ENCODE assay signal across 1 cellular context in the genomic region with DNA sequence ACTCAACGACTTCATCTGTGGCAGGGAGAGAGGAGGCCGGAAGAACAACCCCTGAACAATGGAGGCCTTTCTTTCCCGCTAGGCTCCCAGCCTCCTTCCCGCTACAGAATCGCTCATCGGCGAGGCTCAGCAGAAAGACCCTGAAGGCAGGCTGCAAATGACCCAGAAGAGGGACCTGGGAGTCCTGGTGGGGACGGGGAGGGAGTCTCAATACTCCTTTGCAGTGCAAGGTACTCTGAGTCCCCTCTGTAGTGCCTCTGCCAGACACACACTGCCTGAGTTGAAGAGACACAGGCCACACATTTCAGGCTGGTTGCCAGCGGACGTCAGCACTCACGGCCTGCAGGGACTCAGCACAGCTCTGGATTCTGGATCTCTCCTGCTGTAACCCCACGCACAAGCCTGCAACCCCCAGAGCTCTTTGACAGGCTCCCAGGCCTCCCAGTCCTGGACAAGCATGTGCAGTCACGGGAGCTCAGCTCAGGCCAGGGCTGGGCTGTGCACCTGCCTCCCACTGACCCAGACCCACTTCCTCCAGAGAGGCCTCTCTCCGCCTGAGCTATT.
TF ChIP-seq lines count a peak whose summit lies in the region.

No MANE protein-coding gene starts in this region.

TF ChIP-seq in HepG2, 621 proteins besides CTCF, POLR2A, EP300 and RAD21 (continued from another document and continues in another):
- TF ChIP-seq, protein P1, sequence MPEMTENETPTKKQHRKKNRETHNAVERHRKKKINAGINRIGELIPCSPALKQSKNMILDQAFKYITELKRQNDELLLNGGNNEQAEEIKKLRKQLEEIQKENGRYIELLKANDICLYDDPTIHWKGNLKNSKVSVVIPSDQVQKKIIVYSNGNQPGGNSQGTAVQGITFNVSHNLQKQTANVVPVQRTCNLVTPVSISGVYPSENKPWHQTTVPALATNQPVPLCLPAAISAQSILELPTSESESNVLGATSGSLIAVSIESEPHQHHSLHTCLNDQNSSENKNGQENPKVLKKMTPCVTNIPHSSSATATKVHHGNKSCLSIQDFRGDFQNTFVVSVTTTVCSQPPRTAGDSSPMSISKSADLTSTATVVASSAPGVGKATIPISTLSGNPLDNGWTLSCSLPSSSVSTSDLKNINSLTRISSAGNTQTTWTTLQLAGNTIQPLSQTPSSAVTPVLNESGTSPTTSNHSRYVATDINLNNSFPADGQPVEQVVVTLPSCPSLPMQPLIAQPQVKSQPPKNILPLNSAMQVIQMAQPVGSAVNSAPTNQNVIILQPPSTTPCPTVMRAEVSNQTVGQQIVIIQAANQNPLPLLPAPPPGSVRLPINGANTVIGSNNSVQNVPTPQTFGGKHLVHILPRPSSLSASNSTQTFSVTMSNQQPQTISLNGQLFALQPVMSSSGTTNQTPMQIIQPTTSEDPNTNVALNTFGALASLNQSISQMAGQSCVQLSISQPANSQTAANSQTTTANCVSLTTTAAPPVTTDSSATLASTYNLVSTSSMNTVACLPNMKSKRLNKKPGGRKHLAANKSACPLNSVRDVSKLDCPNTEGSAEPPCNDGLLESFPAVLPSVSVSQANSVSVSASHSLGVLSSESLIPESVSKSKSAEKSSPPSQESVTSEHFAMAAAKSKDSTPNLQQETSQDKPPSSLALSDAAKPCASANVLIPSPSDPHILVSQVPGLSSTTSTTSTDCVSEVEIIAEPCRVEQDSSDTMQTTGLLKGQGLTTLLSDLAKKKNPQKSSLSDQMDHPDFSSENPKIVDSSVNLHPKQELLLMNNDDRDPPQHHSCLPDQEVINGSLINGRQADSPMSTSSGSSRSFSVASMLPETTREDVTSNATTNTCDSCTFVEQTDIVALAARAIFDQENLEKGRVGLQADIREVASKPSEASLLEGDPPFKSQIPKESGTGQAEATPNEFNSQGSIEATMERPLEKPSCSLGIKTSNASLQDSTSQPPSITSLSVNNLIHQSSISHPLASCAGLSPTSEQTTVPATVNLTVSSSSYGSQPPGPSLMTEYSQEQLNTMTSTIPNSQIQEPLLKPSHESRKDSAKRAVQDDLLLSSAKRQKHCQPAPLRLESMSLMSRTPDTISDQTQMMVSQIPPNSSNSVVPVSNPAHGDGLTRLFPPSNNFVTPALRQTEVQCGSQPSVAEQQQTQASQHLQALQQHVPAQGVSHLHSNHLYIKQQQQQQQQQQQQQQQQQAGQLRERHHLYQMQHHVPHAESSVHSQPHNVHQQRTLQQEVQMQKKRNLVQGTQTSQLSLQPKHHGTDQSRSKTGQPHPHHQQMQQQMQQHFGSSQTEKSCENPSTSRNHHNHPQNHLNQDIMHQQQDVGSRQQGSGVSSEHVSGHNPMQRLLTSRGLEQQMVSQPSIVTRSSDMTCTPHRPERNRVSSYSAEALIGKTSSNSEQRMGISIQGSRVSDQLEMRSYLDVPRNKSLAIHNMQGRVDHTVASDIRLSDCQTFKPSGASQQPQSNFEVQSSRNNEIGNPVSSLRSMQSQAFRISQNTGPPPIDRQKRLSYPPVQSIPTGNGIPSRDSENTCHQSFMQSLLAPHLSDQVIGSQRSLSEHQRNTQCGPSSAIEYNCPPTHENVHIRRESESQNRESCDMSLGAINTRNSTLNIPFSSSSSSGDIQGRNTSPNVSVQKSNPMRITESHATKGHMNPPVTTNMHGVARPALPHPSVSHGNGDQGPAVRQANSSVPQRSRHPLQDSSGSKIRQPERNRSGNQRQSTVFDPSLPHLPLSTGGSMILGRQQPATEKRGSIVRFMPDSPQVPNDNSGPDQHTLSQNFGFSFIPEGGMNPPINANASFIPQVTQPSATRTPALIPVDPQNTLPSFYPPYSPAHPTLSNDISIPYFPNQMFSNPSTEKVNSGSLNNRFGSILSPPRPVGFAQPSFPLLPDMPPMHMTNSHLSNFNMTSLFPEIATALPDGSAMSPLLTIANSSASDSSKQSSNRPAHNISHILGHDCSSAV (CRISPR knock-in tag; IDR thresholded peaks at IDR 0.05; ENCODE audit: borderline replicate concordance): no peak
- TF ChIP-seq, protein P2, sequence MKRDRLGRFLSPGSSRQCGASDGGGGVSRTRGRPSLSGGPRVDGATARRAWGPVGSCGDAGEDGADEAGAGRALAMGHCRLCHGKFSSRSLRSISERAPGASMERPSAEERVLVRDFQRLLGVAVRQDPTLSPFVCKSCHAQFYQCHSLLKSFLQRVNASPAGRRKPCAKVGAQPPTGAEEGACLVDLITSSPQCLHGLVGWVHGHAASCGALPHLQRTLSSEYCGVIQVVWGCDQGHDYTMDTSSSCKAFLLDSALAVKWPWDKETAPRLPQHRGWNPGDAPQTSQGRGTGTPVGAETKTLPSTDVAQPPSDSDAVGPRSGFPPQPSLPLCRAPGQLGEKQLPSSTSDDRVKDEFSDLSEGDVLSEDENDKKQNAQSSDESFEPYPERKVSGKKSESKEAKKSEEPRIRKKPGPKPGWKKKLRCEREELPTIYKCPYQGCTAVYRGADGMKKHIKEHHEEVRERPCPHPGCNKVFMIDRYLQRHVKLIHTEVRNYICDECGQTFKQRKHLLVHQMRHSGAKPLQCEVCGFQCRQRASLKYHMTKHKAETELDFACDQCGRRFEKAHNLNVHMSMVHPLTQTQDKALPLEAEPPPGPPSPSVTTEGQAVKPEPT (CRISPR knock-in tag; IDR thresholded peaks at IDR 0.05; ENCODE audit: low read depth): no peak
- TF ChIP-seq, protein P3, sequence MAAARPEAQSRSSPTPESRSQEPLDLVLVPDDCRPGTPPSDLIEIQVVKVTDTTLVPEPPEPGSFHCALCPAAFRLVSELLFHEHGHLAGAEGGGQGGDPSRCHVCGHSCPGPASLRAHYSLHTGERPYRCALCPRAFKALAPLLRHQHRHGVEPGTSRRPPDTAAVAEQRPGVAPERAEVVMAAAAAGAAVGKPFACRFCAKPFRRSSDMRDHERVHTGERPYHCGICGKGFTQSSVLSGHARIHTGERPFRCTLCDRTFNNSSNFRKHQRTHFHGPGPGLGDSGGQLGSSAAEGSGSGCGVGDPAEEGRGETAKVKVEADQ (CRISPR knock-in tag; IDR thresholded peaks at IDR 0.05; ENCODE audit: borderline replicate concordance): no peak
- TF ChIP-seq, protein P4, sequence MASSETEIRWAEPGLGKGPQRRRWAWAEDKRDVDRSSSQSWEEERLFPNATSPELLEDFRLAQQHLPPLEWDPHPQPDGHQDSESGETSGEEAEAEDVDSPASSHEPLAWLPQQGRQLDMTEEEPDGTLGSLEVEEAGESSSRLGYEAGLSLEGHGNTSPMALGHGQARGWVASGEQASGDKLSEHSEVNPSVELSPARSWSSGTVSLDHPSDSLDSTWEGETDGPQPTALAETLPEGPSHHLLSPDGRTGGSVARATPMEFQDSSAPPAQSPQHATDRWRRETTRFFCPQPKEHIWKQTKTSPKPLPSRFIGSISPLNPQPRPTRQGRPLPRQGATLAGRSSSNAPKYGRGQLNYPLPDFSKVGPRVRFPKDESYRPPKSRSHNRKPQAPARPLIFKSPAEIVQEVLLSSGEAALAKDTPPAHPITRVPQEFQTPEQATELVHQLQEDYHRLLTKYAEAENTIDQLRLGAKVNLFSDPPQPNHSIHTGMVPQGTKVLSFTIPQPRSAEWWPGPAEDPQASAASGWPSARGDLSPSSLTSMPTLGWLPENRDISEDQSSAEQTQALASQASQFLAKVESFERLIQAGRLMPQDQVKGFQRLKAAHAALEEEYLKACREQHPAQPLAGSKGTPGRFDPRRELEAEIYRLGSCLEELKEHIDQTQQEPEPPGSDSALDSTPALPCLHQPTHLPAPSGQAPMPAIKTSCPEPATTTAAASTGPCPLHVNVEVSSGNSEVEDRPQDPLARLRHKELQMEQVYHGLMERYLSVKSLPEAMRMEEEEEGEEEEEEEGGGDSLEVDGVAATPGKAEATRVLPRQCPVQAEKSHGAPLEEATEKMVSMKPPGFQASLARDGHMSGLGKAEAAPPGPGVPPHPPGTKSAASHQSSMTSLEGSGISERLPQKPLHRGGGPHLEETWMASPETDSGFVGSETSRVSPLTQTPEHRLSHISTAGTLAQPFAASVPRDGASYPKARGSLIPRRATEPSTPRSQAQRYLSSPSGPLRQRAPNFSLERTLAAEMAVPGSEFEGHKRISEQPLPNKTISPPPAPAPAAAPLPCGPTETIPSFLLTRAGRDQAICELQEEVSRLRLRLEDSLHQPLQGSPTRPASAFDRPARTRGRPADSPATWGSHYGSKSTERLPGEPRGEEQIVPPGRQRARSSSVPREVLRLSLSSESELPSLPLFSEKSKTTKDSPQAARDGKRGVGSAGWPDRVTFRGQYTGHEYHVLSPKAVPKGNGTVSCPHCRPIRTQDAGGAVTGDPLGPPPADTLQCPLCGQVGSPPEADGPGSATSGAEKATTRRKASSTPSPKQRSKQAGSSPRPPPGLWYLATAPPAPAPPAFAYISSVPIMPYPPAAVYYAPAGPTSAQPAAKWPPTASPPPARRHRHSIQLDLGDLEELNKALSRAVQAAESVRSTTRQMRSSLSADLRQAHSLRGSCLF (CRISPR knock-in tag; IDR thresholded peaks at IDR 0.05; ENCODE audit: borderline replicate concordance): no peak
- no peak for TF ChIP-seq SOX5 (CRISPR knock-in tag; IDR thresholded peaks at IDR 0.05; ENCODE audit: borderline replicate concordance)
- TF ChIP-seq MED13 (CRISPR knock-in tag; IDR thresholded peaks at IDR 0.05): no peak
- TF ChIP-seq ZZZ3 (CRISPR knock-in tag; IDR thresholded peaks at IDR 0.05; ENCODE audit: borderline replicate concordance): no peak
- TF ChIP-seq BORCS8-MEF2B (CRISPR knock-in tag; IDR thresholded peaks at IDR 0.05): no peak
- no peak for TF ChIP-seq PRPF4 (IDR thresholded peaks at IDR 0.05; ENCODE audit: low read depth, low read length, poor library complexity, severe bottlenecking)
- TF ChIP-seq, protein P5, sequence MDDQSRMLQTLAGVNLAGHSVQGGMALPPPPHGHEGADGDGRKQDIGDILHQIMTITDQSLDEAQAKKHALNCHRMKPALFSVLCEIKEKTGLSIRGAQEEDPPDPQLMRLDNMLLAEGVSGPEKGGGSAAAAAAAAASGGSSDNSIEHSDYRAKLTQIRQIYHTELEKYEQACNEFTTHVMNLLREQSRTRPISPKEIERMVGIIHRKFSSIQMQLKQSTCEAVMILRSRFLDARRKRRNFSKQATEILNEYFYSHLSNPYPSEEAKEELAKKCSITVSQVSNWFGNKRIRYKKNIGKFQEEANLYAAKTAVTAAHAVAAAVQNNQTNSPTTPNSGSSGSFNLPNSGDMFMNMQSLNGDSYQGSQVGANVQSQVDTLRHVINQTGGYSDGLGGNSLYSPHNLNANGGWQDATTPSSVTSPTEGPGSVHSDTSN (CRISPR knock-in tag; IDR thresholded peaks at IDR 0.05; ENCODE audit: borderline replicate concordance): no peak
- TF ChIP-seq, protein P6, sequence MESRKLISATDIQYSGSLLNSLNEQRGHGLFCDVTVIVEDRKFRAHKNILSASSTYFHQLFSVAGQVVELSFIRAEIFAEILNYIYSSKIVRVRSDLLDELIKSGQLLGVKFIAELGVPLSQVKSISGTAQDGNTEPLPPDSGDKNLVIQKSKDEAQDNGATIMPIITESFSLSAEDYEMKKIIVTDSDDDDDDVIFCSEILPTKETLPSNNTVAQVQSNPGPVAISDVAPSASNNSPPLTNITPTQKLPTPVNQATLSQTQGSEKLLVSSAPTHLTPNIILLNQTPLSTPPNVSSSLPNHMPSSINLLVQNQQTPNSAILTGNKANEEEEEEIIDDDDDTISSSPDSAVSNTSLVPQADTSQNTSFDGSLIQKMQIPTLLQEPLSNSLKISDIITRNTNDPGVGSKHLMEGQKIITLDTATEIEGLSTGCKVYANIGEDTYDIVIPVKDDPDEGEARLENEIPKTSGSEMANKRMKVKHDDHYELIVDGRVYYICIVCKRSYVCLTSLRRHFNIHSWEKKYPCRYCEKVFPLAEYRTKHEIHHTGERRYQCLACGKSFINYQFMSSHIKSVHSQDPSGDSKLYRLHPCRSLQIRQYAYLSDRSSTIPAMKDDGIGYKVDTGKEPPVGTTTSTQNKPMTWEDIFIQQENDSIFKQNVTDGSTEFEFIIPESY (CRISPR knock-in tag; IDR thresholded peaks at IDR 0.05): peak; percentile 94
- TF ChIP-seq, protein P7, sequence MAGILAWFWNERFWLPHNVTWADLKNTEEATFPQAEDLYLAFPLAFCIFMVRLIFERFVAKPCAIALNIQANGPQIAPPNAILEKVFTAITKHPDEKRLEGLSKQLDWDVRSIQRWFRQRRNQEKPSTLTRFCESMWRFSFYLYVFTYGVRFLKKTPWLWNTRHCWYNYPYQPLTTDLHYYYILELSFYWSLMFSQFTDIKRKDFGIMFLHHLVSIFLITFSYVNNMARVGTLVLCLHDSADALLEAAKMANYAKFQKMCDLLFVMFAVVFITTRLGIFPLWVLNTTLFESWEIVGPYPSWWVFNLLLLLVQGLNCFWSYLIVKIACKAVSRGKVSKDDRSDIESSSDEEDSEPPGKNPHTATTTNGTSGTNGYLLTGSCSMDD (CRISPR knock-in tag; IDR thresholded peaks at IDR 0.05): no peak
- TF ChIP-seq KLF13 (CRISPR knock-in tag; IDR thresholded peaks at IDR 0.05): no peak
- no peak for TF ChIP-seq STAT5B (CRISPR knock-in tag; IDR thresholded peaks at IDR 0.05)
- TF ChIP-seq JUNB (CRISPR knock-in tag; IDR thresholded peaks at IDR 0.05; ENCODE audit: borderline replicate concordance): no peak
- no peak for TF ChIP-seq FOXK1 (CRISPR knock-in tag; IDR thresholded peaks at IDR 0.05; ENCODE audit: borderline replicate concordance, low read depth)
- TF ChIP-seq ZNF660 (CRISPR knock-in tag; IDR thresholded peaks at IDR 0.05; ENCODE audit: borderline replicate concordance, low read depth): no peak
- TF ChIP-seq ZNF891 (CRISPR knock-in tag; IDR thresholded peaks at IDR 0.05): no peak
- TF ChIP-seq ZSCAN12 (CRISPR knock-in tag; IDR thresholded peaks at IDR 0.05): no peak
- TF ChIP-seq CC2D1A (CRISPR knock-in tag; IDR thresholded peaks at IDR 0.05): no peak
- no peak for TF ChIP-seq NR3C1 (CRISPR knock-in tag; IDR thresholded peaks at IDR 0.05)
- no peak for TF ChIP-seq TAF15 (IDR thresholded peaks at IDR 0.05; ENCODE audit: low read depth, low read length, poor library complexity, severe bottlenecking)
- TF ChIP-seq ZNF850 (CRISPR knock-in tag; conservative IDR thresholded peaks at IDR 0.05): no peak
- no peak for TF ChIP-seq ZFP90 (CRISPR knock-in tag; IDR thresholded peaks at IDR 0.05; ENCODE audit: borderline replicate concordance)
- TF ChIP-seq HCFC1 (IDR thresholded peaks at IDR 0.05; ENCODE audit: low read depth, low read length): no peak
- no peak for TF ChIP-seq ZNF10 (CRISPR knock-in tag; IDR thresholded peaks at IDR 0.05; ENCODE audit: borderline replicate concordance, low read depth)
- TF ChIP-seq NR2F2 (IDR thresholded peaks at IDR 0.05; ENCODE audit: borderline replicate concordance, low read depth): no peak
- TF ChIP-seq MXI1 (IDR thresholded peaks at IDR 0.05; ENCODE audit: borderline replicate concordance, low read depth, low read length): no peak
- TF ChIP-seq, protein P8, sequence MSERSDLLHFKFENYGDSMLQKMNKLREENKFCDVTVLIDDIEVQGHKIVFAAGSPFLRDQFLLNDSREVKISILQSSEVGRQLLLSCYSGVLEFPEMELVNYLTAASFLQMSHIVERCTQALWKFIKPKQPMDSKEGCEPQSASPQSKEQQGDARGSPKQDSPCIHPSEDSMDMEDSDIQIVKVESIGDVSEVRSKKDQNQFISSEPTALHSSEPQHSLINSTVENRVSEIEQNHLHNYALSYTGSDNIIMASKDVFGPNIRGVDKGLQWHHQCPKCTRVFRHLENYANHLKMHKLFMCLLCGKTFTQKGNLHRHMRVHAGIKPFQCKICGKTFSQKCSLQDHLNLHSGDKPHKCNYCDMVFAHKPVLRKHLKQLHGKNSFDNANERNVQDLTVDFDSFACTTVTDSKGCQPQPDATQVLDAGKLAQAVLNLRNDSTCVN (CRISPR knock-in tag; IDR thresholded peaks at IDR 0.05; ENCODE audit: borderline replicate concordance): no peak
- TF ChIP-seq MED8 (CRISPR knock-in tag; IDR thresholded peaks at IDR 0.05; ENCODE audit: insufficient replicate concordance): peak; percentile 20
- TF ChIP-seq SMAD9 (CRISPR knock-in tag; IDR thresholded peaks at IDR 0.05): no peak
- no peak for TF ChIP-seq NFE2L2 (IDR thresholded peaks at IDR 0.05; ENCODE audit: low read length)
- no peak for TF ChIP-seq CBFB (CRISPR knock-in tag; IDR thresholded peaks at IDR 0.05)
- TF ChIP-seq MED1 (CRISPR knock-in tag; IDR thresholded peaks at IDR 0.05): no peak
- TF ChIP-seq POLR2G (IDR thresholded peaks at IDR 0.05; ENCODE audit: low read depth, low read length): no peak
- TF ChIP-seq HIVEP1 (CRISPR knock-in tag; IDR thresholded peaks at IDR 0.05): peak; percentile 23; the same call in 1 of the 2 replicates
- TF ChIP-seq ZNF350 (CRISPR knock-in tag; IDR thresholded peaks at IDR 0.05; ENCODE audit: borderline replicate concordance, low read depth): no peak
